10 cellular contexts compared by ENCODE assay signal in the genomic region with DNA sequence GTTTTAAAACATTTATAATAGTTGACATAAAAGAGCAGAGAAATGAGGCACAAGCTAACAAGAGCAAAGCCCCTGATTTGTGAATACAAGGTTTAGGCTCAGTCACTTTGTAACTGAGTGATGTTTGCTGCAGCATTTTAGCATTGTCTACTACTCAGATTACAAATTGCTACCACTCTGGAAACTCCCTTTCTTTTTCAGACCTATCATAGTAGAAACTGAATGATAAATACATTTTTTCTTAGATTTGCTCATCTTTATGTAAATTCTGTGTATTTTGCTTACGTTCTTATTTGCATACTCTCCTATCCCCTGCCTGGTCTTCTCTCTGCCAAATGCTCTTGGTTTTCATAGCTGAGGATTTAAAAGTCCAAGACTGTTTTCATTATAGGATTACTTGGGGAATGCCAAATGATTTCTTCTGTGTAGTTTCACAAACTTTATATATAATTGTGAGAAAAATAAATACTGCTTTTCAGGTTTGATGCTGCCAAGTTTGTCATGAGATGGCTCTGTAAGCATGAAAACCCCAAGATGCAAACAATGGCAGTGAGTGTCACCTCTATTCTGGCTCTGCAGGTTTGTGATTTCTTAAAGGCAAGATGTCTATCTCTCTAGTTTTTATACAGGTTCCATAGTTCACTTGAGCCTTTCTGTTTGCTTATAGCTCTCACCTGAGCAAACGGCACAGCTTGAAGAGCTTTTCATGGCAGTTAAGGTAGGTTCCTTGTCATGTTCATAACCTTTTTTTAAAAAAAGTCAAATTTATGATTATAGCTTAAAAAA. TPM values are rescaled to one million over a fixed set of nuclear protein-coding genes. Genes with fewer than 3 reads are reported as not detected.
DNase-seq lines count a peak whose midpoint lies in the region; ATAC-seq, FAIRE-seq and TF ChIP-seq lines count a peak whose summit lies in the region.
"Had no signal": no experiment of that assay in that cellular context is flagged by ENCODE, and none has a peak within 500 bp of the region (broad histone marks: within the 10 kb centered on the region; RNA-seq: fewer than 3 reads in every experiment).

No MANE protein-coding gene starts in this region.

- TF ChIP-seq POLR2A in adrenal gland (IDR thresholded peaks at IDR 0.05): no peak

- H3K27me3 ChIP-seq in adipocyte (replicated peaks; ENCODE audit: control insufficient read depth, insufficient read depth, low read length) (no peaks in the 10 kb centered on the region), GM23248 (replicated peaks; ENCODE audit: insufficient read depth) (no peaks in the 10 kb centered on the region), H7 (ENCODE audit: control insufficient read depth, insufficient read depth, low read length) (no peaks in the 10 kb centered on the region), adrenal gland (no peaks in the 10 kb centered on the region)
- H3K27me3 ChIP-seq: breast epithelium had no signal

- 82% methylated on average over 2 of the region's 2 CpGs for WGBS in GM23248 (ENCODE audit: low coverage in 1 of 2, low lambda C conversion rate in 2 of 2, missing lambda C conversion rate in 2 of 2), 2 experiments
- 79 to 96% (median 89%) methylated on average over 2 of the region's 2 CpGs for WGBS in adrenal gland, 4 donors

- intact Hi-C loops in adrenal gland (cut with DNase I): no loop called here

- H4K20me1 ChIP-seq in GM23248 (ENCODE audit: insufficient read depth): no peaks in the 10 kb centered on the region

- H3K4me3 ChIP-seq in adipocyte (ENCODE audit: low read length): no peak overlapping the region
- H3K4me3 ChIP-seq in GM23248: no peak overlapping the region
- H3K4me3 ChIP-seq in H7 (ENCODE audit: insufficient read depth, low read depth, low read length): no peak overlapping the region
- H3K4me3 ChIP-seq in adrenal gland: no peak overlapping the region
- H3K4me3 ChIP-seq: breast epithelium had no signal

- peak; percentile 88 for FAIRE-seq in GM18507 (lab: Jason Lieb, UNC)

- in situ Hi-C loops in GM23248 (cut with MboI): no loop called here

- no peak overlapping the region for H2AFZ ChIP-seq in GM23248

- no peaks in the 10 kb centered on the region for H3K9me3 ChIP-seq in adipocyte (ENCODE audit: control insufficient read depth, low read length)
- no peaks in the 10 kb centered on the region for H3K9me3 ChIP-seq in GM23248 (ENCODE audit: low read depth)
- no peaks in the 10 kb centered on the region for H3K9me3 ChIP-seq in adrenal gland (replicated peaks in 1 of 3)
- H3K9me3 ChIP-seq: breast epithelium had no signal

- DNase-seq in GM18507 (ENCODE audit: extremely low spot score, insufficient read length, low read depth): peak; percentile 8
- peak; percentile 41 for DNase-seq in adipocyte (ENCODE audit: low read depth)
- no peak for DNase-seq in GM23248
- DNase-seq in H7: no peak
- DNase-seq in adrenal gland: no peak
- no peak for DNase-seq in activated CD4-positive, CD25-positive, alpha-beta regulatory T cell treated with anti-CD3 and anti-CD28 coated beads, Interleukin-2, amount 50 U/mL, for 72 hours
- DNase-seq: head of caudate nucleus had no signal

- H3K9ac ChIP-seq in adipocyte (ENCODE audit: low read length) (no peak overlapping the region), GM23248 (no peak overlapping the region)

- TF ChIP-seq CTCF in adrenal gland (IDR thresholded peaks at IDR 0.05): no peak

- H3K79me2 ChIP-seq in GM23248 (ENCODE audit: insufficient read depth): no peaks in the 10 kb centered on the region

- no peaks in the 10 kb centered on the region for H3K9me2 ChIP-seq in GM23248 (ENCODE audit: insufficient read depth)

- ATAC-seq in GM19463 (IDR thresholded peaks at IDR 0.05; ENCODE audit: unreplicated experiment) (peak; percentile 90), HG03066 (IDR thresholded peaks at IDR 0.05; ENCODE audit: low read depth, unreplicated experiment) (peak; percentile 76)

- no peaks in the 10 kb centered on the region for H3F3A ChIP-seq in GM23248 (ENCODE audit: insufficient read depth)

- H3K36me3 ChIP-seq in adipocyte (ENCODE audit: control insufficient read depth, insufficient read depth, low read length, severe bottlenecking) (no peaks in the 10 kb centered on the region), GM23248 (ENCODE audit: low read depth) (no peaks in the 10 kb centered on the region), H7 (replicated peaks; ENCODE audit: control insufficient read depth, insufficient read depth, low read length) (peaks cover 1% of the 10 kb centered on the region), adrenal gland (replicated peaks in 1 of 2) (no peaks in the 10 kb centered on the region)
- H3K36me3 ChIP-seq: breast epithelium had no signal

- H3K27ac ChIP-seq in GM23248: no peak overlapping the region
- H3K27ac ChIP-seq in adrenal gland: no peak overlapping the region
- H3K27ac ChIP-seq: breast epithelium had no signal

- no peak overlapping the region for H3K4me2 ChIP-seq in GM23248 (ENCODE audit: unreplicated experiment)

- H3K4me1 ChIP-seq in adipocyte (ENCODE audit: control insufficient read depth, insufficient read depth, low read length) (no peaks in the 10 kb centered on the region), GM23248 (ENCODE audit: insufficient read depth) (no peaks in the 10 kb centered on the region), adrenal gland (replicated peaks in 1 of 2) (no peaks in the 10 kb centered on the region)
- H3K4me1 ChIP-seq: breast epithelium had no signal

RNA-seq across cellular contexts. Expression of a gene that starts 24.7 kb away (rescaled TPM):
- 0.51 TPM in 1 of 2 replicates, not detected in the other for total RNA-seq in GM23248 (2014; rRNA removed; shearing (Covaris generic))
- polyA plus RNA-seq in GM23248 (2016; fragmentation: Nextera tagmentation; extraction: Ambion mirVana) (0.04 TPM in 1 of 2 replicates, not detected in the other), adrenal gland (not detected)
- total RNA-seq in H7 (2014; rRNA removed; shearing (Covaris generic)): 6.8 and 14.0 TPM in 2 replicates
- under 1 TPM in 2 of 8 donors, not detected in 6; 0.07 TPM for total RNA-seq in adrenal gland

RNA-seq across cellular contexts. Expression of a gene that starts 54.3 kb away (rescaled TPM):
- total RNA-seq in GM23248 (2014; rRNA removed; shearing (Covaris generic)): 25.4 and 25.8 TPM in 2 replicates
- polyA plus RNA-seq in GM23248 (2016; fragmentation: Nextera tagmentation; extraction: Ambion mirVana): 35.2 and 41.0 TPM in 2 replicates
- total RNA-seq in H7 (2014; rRNA removed; shearing (Covaris generic)): 5.3 and 16.3 TPM in 2 replicates
- 100 to 1,000 TPM in 7 of 8 donors, 10 to 100 TPM in 1; 96.5 to 289 (median 137) TPM for total RNA-seq in adrenal gland
- polyA plus RNA-seq in adrenal gland: 100 to 1,000 TPM in 2 of 3 donors, 10 to 100 TPM in 1; 92.2 to 383 (median 345) TPM

RNA-seq across cellular contexts. Expression of a gene that starts 59.8 kb away (rescaled TPM):
- 200 and 209 TPM in 2 replicates for total RNA-seq in GM23248 (2014; rRNA removed; shearing (Covaris generic))
- polyA plus RNA-seq in GM23248 (2016; fragmentation: Nextera tagmentation; extraction: Ambion mirVana) (257 and 265 TPM in 2 replicates), adrenal gland (100 to 1,000 TPM; 120 to 256 (median 154) TPM)
- 78.7 and 98.7 TPM in 2 replicates for total RNA-seq in H7 (2014; rRNA removed; shearing (Covaris generic))
- total RNA-seq in adrenal gland: 100 to 1,000 TPM; 114 to 170 (median 137) TPM

Comparison
In these comparisons a context has a peak if more than half of its experiments do, and no peak if none do; other contexts are left out.
1. DNase-seq: peak in GM18507 (single experiment) and adipocyte (single experiment); none in GM23248 (single experiment), H7 (single experiment), adrenal gland (0 of 7) and activated CD4-positive, CD25-positive, alpha-beta regulatory T cell treated with anti-CD3 and anti-CD28 coated beads, Interleukin-2, amount 50 U/mL, for 72 hours (single experiment).